In the genomic region with DNA sequence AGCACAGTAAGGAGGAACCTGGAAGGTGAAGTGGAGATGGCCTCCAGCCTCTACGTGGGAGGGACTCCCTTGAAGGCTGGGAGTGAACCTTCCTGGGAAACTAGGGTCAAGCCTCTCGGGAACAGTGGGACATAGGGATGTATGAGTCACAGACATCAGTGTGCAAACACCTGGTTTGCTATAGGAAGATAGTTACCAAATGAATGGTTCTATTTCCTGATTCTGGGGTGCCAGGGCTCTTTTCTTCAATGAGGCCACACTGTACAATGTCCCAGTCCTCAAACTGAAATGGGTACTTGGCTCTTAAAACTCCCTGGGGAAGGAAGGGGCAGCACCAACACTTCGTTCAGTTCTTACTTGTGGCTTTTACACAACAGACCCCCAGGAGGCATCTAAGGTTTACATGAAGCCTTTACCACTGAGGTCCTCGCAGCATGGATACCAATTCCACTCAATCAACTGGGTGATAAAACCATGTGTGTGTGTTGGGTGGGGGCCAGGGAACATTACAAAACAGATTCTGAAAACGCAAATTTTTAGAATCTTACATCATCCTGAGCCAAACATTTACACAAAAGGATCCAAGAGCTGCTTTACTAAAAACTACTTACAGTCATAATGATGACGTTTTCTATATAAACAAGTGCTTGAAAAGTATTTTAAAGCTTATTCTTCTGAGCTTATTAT, we compare ENCODE assay signal across 8 cellular contexts. TPM values are rescaled to one million over a fixed set of nuclear protein-coding genes. Genes with fewer than 3 reads are reported as not detected.
DNase-seq lines count a peak whose midpoint lies in the region; ATAC-seq and TF ChIP-seq lines count a peak whose summit lies in the region.

No MANE protein-coding gene starts in this region.

- no peaks in the 10 kb centered on the region for H3K79me2 ChIP-seq in fibroblast of lung (ENCODE audit: control insufficient read depth, insufficient read depth, low read length)

- peak overlapping the region; percentile 18 for H3K4me2 ChIP-seq in fibroblast of lung (ENCODE audit: extremely low read depth, insufficient read depth, low read length)

- no peak for TF ChIP-seq POLR2A in thyroid gland (IDR thresholded peaks at IDR 0.05)

- intact Hi-C loops in thyroid gland (cut with DNase I), result no loop called here

- DNase-seq in EL, result peak; percentile 92
- DNase-seq in SJSA1 (ENCODE audit: low read depth in 1 of 2, low spot score in 2 of 2), result peak; percentile 81 to 82
- DNase-seq in fibroblast of lung (ENCODE audit: low read depth in 2 of 2), result peak; percentile 93 to 98
- peak; percentile 30 for DNase-seq in pulmonary artery endothelial cell (ENCODE audit: low read depth, low spot score)
- no peak for DNase-seq in GM10266 (ENCODE audit: extremely low spot score)
- DNase-seq in thyroid gland, result no peak

- H4K20me1 ChIP-seq in fibroblast of lung (ENCODE audit: control insufficient read depth, extremely low read depth, insufficient read depth, low read length), result no peaks in the 10 kb centered on the region

- no peak overlapping the region for H3K9ac ChIP-seq in fibroblast of lung (ENCODE audit: insufficient read depth, low read length)

- H3K27ac ChIP-seq in SJSA1 (peak overlapping the region; percentile 89), fibroblast of lung (ENCODE audit: insufficient read depth, low read length) (peak overlapping the region; percentile 92), thyroid gland (peak overlapping the region in 1 of 3 donors; percentile 78)

- H3K4me1 ChIP-seq in SJSA1 (replicated peaks), result peaks cover 45% of the 10 kb centered on the region
- peaks cover 26% of the 10 kb centered on the region for H3K4me1 ChIP-seq in fibroblast of lung (ENCODE audit: control insufficient read depth, extremely low read depth, insufficient read depth, low read length)
- peaks cover 63 to 88% of the 10 kb centered on the region in 2 donors for H3K4me1 ChIP-seq in thyroid gland

- H3K4me3 ChIP-seq in SJSA1 (no peak overlapping the region), fibroblast of lung (replicated peaks in 1 of 4; ENCODE audit: control extremely low read depth in 1 of 4, insufficient read depth in 1 of 4, low read depth in 3 of 4, low read length in 4 of 4) (peak overlapping the region in 2 of 4 experiments; percentile 18 to 29), thyroid gland (replicated peaks in 1 of 3) (no peak overlapping the region)

- H3K36me3 ChIP-seq in SJSA1 (peaks cover 64% of the 10 kb centered on the region), fibroblast of lung (ENCODE audit: control insufficient read depth, insufficient read depth, low read length) (peaks cover 27% of the 10 kb centered on the region), thyroid gland (peaks cover 14 to 20% of the 10 kb centered on the region in 2 donors)

- no peak overlapping the region for H2AFZ ChIP-seq in fibroblast of lung (ENCODE audit: low read length)

- H3K27me3 ChIP-seq in SJSA1 (replicated peaks) (no peaks in the 10 kb centered on the region), fibroblast of lung (ENCODE audit: control insufficient read depth, insufficient read depth, low read length) (no peaks in the 10 kb centered on the region), thyroid gland (no peaks in the 10 kb centered on the region)

- WGBS in thyroid gland, 2 donors, result 67 to 70% methylated on average over 6 of the region's 6 CpGs

- H3K9me3 ChIP-seq in SJSA1 (replicated peaks) (no peaks in the 10 kb centered on the region), fibroblast of lung (ENCODE audit: control insufficient read depth, insufficient read depth, low read depth, low read length) (no peaks in the 10 kb centered on the region), thyroid gland (no peaks in the 10 kb centered on the region)

- ATAC-seq in HG02623 (IDR thresholded peaks at IDR 0.05; ENCODE audit: unreplicated experiment) (no peak), GM19463 (IDR thresholded peaks at IDR 0.05; ENCODE audit: unreplicated experiment) (no peak)

- TF ChIP-seq CTCF in fibroblast of lung (conservative IDR thresholded peaks at IDR 0.05 in 1 of 2, IDR thresholded peaks at IDR 0.05 in 1 of 2; ENCODE audit: low read depth in 1 of 2, low read length in 2 of 2) (no peak), GM10266 (IDR thresholded peaks at IDR 0.05; ENCODE audit: control insufficient read depth, insufficient read depth, low read depth, missing control alignments) (no peak), thyroid gland (IDR thresholded peaks at IDR 0.05) (no peak)

RNA-seq across cellular contexts. Expression of a gene that starts 10.4 kb away (rescaled TPM):
- 8.4 and 14.9 TPM in 2 replicates for total RNA-seq in SJSA1 (2014; rRNA removed; shearing (Covaris generic))
- 1.3 and 1.5 TPM in 2 replicates for total RNA-seq in fibroblast of lung
- 1.1 and 8.3 TPM in 2 replicates for polyA plus RNA-seq in fibroblast of lung
- 2.0 and 12.6 TPM in 2 replicates for polyA plus RNA-seq in fibroblast of lung (2012)
- 7.5 TPM in 1 of 2 replicates, not detected in the other for polyA minus RNA-seq in fibroblast of lung (ENCODE audit: low replicate concordance)
- 0.46 and 0.53 TPM in 2 replicates for total RNA-seq in pulmonary artery endothelial cell
- 10 to 100 TPM in 1 of 4 donors, 1 to 10 TPM in 3; 2.8 to 15.3 (median 5.8) TPM for total RNA-seq in thyroid gland

RNA-seq across cellular contexts. Expression of a gene that starts 30.7 kb away (rescaled TPM):
- total RNA-seq in SJSA1 (2014; rRNA removed; shearing (Covaris generic)), result 0.50 and 1.5 TPM in 2 replicates
- total RNA-seq in fibroblast of lung (0.26 and 1.2 TPM in 2 replicates), pulmonary artery endothelial cell (not detected in 2 replicates), thyroid gland (under 1 TPM; 0.20 to 0.67 (median 0.38) TPM)
- polyA plus RNA-seq in fibroblast of lung, result 0.02 and 1.6 TPM in 2 replicates
- polyA plus RNA-seq in fibroblast of lung (2012), result 0.09 and 3.8 TPM in 2 replicates
- 1.4 TPM in 1 of 2 replicates, not detected in the other for polyA minus RNA-seq in fibroblast of lung (ENCODE audit: low replicate concordance)

RNA-seq across cellular contexts. Expression of a gene that starts 34.3 kb away (rescaled TPM):
- total RNA-seq in SJSA1 (2014; rRNA removed; shearing (Covaris generic)), result 14.5 and 20.2 TPM in 2 replicates
- total RNA-seq in fibroblast of lung, result 24.9 and 27.9 TPM in 2 replicates
- polyA plus RNA-seq in fibroblast of lung, result 31.3 and 34.6 TPM in 2 replicates
- polyA plus RNA-seq in fibroblast of lung (2012), result 22.2 and 32.0 TPM in 2 replicates
- 2.5 and 15.7 TPM in 2 replicates for polyA minus RNA-seq in fibroblast of lung (ENCODE audit: low replicate concordance)
- 19.1 and 26.7 TPM in 2 replicates for total RNA-seq in pulmonary artery endothelial cell
- 10 to 100 TPM; 33.4 to 52.0 (median 41.0) TPM for total RNA-seq in thyroid gland

Comparison
In these comparisons a context has a peak if more than half of its experiments do, and no peak if none do; other contexts are left out.
1. DNase-seq: peak in EL (single experiment), SJSA1 (2 of 2), fibroblast of lung (2 of 2) and pulmonary artery endothelial cell (single experiment); none in GM10266 (single experiment) and thyroid gland (0 of 2).